In the genomic region with DNA sequence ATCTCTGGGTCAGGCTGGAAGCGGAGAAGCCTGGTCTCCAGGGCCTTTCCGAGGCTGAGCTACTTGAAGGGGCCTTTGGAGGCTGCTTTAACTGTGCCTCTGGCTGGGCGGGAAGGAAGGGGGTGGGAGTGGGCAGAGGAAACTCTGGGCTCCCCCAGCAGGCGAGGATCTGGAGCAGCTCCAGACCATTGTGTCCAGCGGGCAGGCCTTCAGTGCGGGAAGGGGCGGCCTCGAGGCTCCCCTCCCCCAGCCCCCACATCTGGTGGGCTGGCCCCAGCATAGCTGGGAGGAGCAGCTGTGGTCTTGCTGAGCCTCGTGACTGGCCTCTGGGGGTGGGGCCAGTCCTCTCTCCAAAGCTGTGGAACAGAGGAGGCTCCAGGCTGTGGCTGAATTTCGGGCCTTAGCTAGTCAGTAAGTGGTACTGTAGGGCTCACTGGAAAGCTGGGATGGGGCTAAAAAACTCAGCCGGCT, we compare ENCODE assay signal across 1 cellular context.
TF ChIP-seq lines count a peak whose summit lies in the region.

No MANE protein-coding gene starts in this region.

TF ChIP-seq in HEK293, 187 proteins besides CTCF, POLR2A, EP300 and RAD21 (continued from another document and continues in another):
- TF ChIP-seq ZBTB49 (tag by site-specific recombination; IDR thresholded peaks at IDR 0.05; ENCODE audit: low read depth) (no peak), GLI2 (tag by site-specific recombination; IDR thresholded peaks at IDR 0.05; ENCODE audit: borderline replicate concordance, low read depth) (no peak), ZNF792 (tag by site-specific recombination; IDR thresholded peaks at IDR 0.05) (no peak), TSHZ1 (tag by site-specific recombination; IDR thresholded peaks at IDR 0.05; ENCODE audit: borderline replicate concordance) (no peak), KLF17 (tag by site-specific recombination; IDR thresholded peaks at IDR 0.05) (no peak), ZNF610 (tag by site-specific recombination; IDR thresholded peaks at IDR 0.05; ENCODE audit: borderline replicate concordance) (no peak), PRDM10 (tag by site-specific recombination; IDR thresholded peaks at IDR 0.05) (peak; percentile 91), ZNF335 (tag by site-specific recombination; conservative IDR thresholded peaks at IDR 0.05) (peak; percentile 34; the same call in 1 of the 2 replicates), ZNF175 (tag by site-specific recombination; IDR thresholded peaks at IDR 0.05) (no peak), ZNF707 (tag by site-specific recombination; IDR thresholded peaks at IDR 0.05) (no peak), ZNF549 (tag by site-specific recombination; IDR thresholded peaks at IDR 0.05) (no peak), ZNF350 (tag by site-specific recombination; IDR thresholded peaks at IDR 0.05) (no peak), SP7 (tag by site-specific recombination; IDR thresholded peaks at IDR 0.05) (no peak), ZNF560 (tag by site-specific recombination; IDR thresholded peaks at IDR 0.05; ENCODE audit: borderline replicate concordance) (no peak), MYNN (tag by site-specific recombination; IDR thresholded peaks at IDR 0.05; ENCODE audit: borderline replicate concordance) (no peak), ZSCAN4 (tag by site-specific recombination; IDR thresholded peaks at IDR 0.05) (no peak), ZNF660 (tag by site-specific recombination; IDR thresholded peaks at IDR 0.05) (no peak), ZNF169 (tag by site-specific recombination; IDR thresholded peaks at IDR 0.05) (no peak), HIC1 (tag by site-specific recombination; IDR thresholded peaks at IDR 0.05) (no peak), ZNF555 (tag by site-specific recombination; conservative IDR thresholded peaks at IDR 0.05) (no peak), ZXDB (tag by site-specific recombination; IDR thresholded peaks at IDR 0.05) (no peak), ZNF521 (tag by site-specific recombination; IDR thresholded peaks at IDR 0.05) (no peak), ZNF292 (tag by site-specific recombination; IDR thresholded peaks at IDR 0.05; ENCODE audit: borderline replicate concordance, low read depth) (no peak), ZNF404 (tag by site-specific recombination; IDR thresholded peaks at IDR 0.05) (no peak), ZNF529 (tag by site-specific recombination; IDR thresholded peaks at IDR 0.05; ENCODE audit: insufficient replicate concordance) (no peak), GLIS1 (tag by site-specific recombination; IDR thresholded peaks at IDR 0.05) (peak; percentile 42), ZNF776 (tag by site-specific recombination; IDR thresholded peaks at IDR 0.05; ENCODE audit: borderline replicate concordance) (no peak), ZNF654 (tag by site-specific recombination; IDR thresholded peaks at IDR 0.05; ENCODE audit: low read depth) (no peak), SP2 (tag by site-specific recombination; IDR thresholded peaks at IDR 0.05) (peak; percentile 52), ZNF311 (tag by site-specific recombination; IDR thresholded peaks at IDR 0.05; ENCODE audit: borderline replicate concordance) (no peak), SP3 (tag by site-specific recombination; IDR thresholded peaks at IDR 0.05) (peak; percentile 71)
- TF ChIP-seq, protein P1, sequence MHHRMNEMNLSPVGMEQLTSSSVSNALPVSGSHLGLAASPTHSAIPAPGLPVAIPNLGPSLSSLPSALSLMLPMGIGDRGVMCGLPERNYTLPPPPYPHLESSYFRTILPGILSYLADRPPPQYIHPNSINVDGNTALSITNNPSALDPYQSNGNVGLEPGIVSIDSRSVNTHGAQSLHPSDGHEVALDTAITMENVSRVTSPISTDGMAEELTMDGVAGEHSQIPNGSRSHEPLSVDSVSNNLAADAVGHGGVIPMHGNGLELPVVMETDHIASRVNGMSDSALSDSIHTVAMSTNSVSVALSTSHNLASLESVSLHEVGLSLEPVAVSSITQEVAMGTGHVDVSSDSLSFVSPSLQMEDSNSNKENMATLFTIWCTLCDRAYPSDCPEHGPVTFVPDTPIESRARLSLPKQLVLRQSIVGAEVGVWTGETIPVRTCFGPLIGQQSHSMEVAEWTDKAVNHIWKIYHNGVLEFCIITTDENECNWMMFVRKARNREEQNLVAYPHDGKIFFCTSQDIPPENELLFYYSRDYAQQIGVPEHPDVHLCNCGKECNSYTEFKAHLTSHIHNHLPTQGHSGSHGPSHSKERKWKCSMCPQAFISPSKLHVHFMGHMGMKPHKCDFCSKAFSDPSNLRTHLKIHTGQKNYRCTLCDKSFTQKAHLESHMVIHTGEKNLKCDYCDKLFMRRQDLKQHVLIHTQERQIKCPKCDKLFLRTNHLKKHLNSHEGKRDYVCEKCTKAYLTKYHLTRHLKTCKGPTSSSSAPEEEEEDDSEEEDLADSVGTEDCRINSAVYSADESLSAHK (tag by site-specific recombination; IDR thresholded peaks at IDR 0.05) = peak; percentile 81
- TF ChIP-seq, protein P2, sequence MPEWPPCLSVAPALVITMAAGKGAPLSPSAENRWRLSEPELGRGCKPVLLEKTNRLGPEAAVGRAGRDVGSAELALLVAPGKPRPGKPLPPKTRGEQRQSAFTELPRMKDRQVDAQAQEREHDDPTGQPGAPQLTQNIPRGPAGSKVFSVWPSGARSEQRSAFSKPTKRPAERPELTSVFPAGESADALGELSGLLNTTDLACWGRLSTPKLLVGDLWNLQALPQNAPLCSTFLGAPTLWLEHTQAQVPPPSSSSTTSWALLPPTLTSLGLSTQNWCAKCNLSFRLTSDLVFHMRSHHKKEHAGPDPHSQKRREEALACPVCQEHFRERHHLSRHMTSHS (tag by site-specific recombination; IDR thresholded peaks at IDR 0.05) = no peak
- TF ChIP-seq, protein P3, sequence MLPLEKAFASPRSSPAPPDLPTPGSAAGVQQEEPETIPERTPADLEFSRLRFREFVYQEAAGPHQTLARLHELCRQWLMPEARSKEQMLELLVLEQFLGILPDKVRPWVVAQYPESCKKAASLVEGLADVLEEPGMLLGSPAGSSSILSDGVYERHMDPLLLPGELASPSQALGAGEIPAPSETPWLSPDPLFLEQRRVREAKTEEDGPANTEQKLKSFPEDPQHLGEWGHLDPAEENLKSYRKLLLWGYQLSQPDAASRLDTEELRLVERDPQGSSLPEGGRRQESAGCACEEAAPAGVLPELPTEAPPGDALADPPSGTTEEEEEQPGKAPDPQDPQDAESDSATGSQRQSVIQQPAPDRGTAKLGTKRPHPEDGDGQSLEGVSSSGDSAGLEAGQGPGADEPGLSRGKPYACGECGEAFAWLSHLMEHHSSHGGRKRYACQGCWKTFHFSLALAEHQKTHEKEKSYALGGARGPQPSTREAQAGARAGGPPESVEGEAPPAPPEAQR (tag by site-specific recombination; IDR thresholded peaks at IDR 0.05) = no peak
- TF ChIP-seq, protein P4, sequence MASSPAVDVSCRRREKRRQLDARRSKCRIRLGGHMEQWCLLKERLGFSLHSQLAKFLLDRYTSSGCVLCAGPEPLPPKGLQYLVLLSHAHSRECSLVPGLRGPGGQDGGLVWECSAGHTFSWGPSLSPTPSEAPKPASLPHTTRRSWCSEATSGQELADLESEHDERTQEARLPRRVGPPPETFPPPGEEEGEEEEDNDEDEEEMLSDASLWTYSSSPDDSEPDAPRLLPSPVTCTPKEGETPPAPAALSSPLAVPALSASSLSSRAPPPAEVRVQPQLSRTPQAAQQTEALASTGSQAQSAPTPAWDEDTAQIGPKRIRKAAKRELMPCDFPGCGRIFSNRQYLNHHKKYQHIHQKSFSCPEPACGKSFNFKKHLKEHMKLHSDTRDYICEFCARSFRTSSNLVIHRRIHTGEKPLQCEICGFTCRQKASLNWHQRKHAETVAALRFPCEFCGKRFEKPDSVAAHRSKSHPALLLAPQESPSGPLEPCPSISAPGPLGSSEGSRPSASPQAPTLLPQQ (tag by site-specific recombination; IDR thresholded peaks at IDR 0.05) = peak; percentile 76
